In genomic region chr7:100965723-100966541, GRCh38 we compare ENCODE assay signal across 8 cellular contexts. TPM values are rescaled to one million over a fixed set of nuclear protein-coding genes. Genes with fewer than 3 reads are reported as not detected.
DNase-seq lines count a peak whose midpoint lies in the region; ATAC-seq and TF ChIP-seq lines count a peak whose summit lies in the region.

No MANE protein-coding gene starts in this region.

- peaks cover 20% of the 10 kb centered on the region for H3K4me1 ChIP-seq in CD4-positive, CD25-positive, alpha-beta regulatory T cell (ENCODE audit: control insufficient read depth, insufficient read depth, low read length, poor library complexity, severe bottlenecking)

- peaks cover 0 to 23% (median 12%) of the 10 kb centered on the region in 4 donors for H3K4me1 Mint-ChIP-seq in CD4-positive, CD25-positive, alpha-beta regulatory T cell

- no peak overlapping the region for H3K27ac Mint-ChIP-seq in CD4-positive, CD25-positive, alpha-beta regulatory T cell

- H3K9me3 Mint-ChIP-seq in CD4-positive, CD25-positive, alpha-beta regulatory T cell: no peaks in the 10 kb centered on the region

- H3K27me3 ChIP-seq in CD4-positive, CD25-positive, alpha-beta regulatory T cell (ENCODE audit: control insufficient read depth, insufficient read depth, low read length): peaks cover 8% of the 10 kb centered on the region
- peaks cover 87% of the 10 kb centered on the region for H3K27me3 ChIP-seq in WERI-Rb-1 (ENCODE audit: insufficient read depth, low read depth, severe bottlenecking)

- H3K27ac ChIP-seq in CD4-positive, CD25-positive, alpha-beta regulatory T cell (ENCODE audit: insufficient read depth, low read length, poor library complexity, severe bottlenecking): no peak overlapping the region
- no peak overlapping the region for H3K27ac ChIP-seq in WERI-Rb-1

- ATAC-seq in CD4-positive, CD25-positive, alpha-beta regulatory T cell (ENCODE audit: low read depth in 2 of 2): peak; percentile 48 to 64
- peak; percentile 62 for ATAC-seq in HG02852 (IDR thresholded peaks at IDR 0.05; ENCODE audit: unreplicated experiment)
- no peak for ATAC-seq in HG03469 (IDR thresholded peaks at IDR 0.05; ENCODE audit: unreplicated experiment)
- no peak for ATAC-seq in GM19455 (IDR thresholded peaks at IDR 0.05; ENCODE audit: unreplicated experiment)

- peak overlapping the region; percentile 61 to 89 (median 77) for H3K4me3 Mint-ChIP-seq in CD4-positive, CD25-positive, alpha-beta regulatory T cell

- DNase-seq in CD4-positive, CD25-positive, alpha-beta regulatory T cell: peak; percentile 48 to 65 (median 54)
- DNase-seq in WERI-Rb-1 (peak; percentile 80), choroid plexus epithelial cell (ENCODE audit: low read depth) (peak; percentile 62), lung microvascular endothelial cell (ENCODE audit: low read depth in 2 of 2) (peak; percentile 66 to 76)
- DNase-seq in stimulated activated CD8-positive, alpha-beta memory T cell treated with anti-CD3 and anti-CD28 coated beads, Interleukin-15, amount 100 ng/mL, for 4 hours (ENCODE audit: low read depth in 2 of 2): peak; percentile 50

- peaks cover 44% of the 10 kb centered on the region for H3K27me3 Mint-ChIP-seq in CD4-positive, CD25-positive, alpha-beta regulatory T cell

- H3K36me3 Mint-ChIP-seq in CD4-positive, CD25-positive, alpha-beta regulatory T cell: peaks cover 6% of the 10 kb centered on the region

- H3K9me3 ChIP-seq in CD4-positive, CD25-positive, alpha-beta regulatory T cell (ENCODE audit: control insufficient read depth in 2 of 2, low read length in 2 of 2): no peaks in the 10 kb centered on the region
- peaks cover 17% of the 10 kb centered on the region for H3K9me3 ChIP-seq in WERI-Rb-1 (ENCODE audit: severe bottlenecking)

- H3K4me3 ChIP-seq in CD4-positive, CD25-positive, alpha-beta regulatory T cell (ENCODE audit: low read depth, low read length): no peak overlapping the region
- peak overlapping the region; percentile 15 for H3K4me3 ChIP-seq in WERI-Rb-1 (ENCODE audit: low read depth, low read length)
- no peak overlapping the region for H3K4me3 ChIP-seq in choroid plexus epithelial cell (ENCODE audit: low read depth, low read length)

- H3K36me3 ChIP-seq in CD4-positive, CD25-positive, alpha-beta regulatory T cell (ENCODE audit: control insufficient read depth, insufficient read depth, low read length): no peaks in the 10 kb centered on the region
- H3K36me3 ChIP-seq in WERI-Rb-1: no peaks in the 10 kb centered on the region

- TF ChIP-seq CTCF in WERI-Rb-1 (IDR thresholded peaks at IDR 0.05; ENCODE audit: low read depth, low read length) (peak; percentile 98), choroid plexus epithelial cell (conservative IDR thresholded peaks at IDR 0.05; ENCODE audit: low read depth, low read length) (peak; percentile 68)

RNA-seq across cellular contexts. Expression of gene MUC12, which starts 3.4 kb away (rescaled TPM):
- total RNA-seq in CD4-positive, CD25-positive, alpha-beta regulatory T cell: not detected
- polyA plus RNA-seq in CD4-positive, CD25-positive, alpha-beta regulatory T cell: under 1 TPM in 3 of 4 donors, not detected in 1; 0.44 to 0.65 (median 0.44) TPM
- not detected in 2 replicates for total RNA-seq in lung microvascular endothelial cell

RNA-seq across cellular contexts. Expression of gene MUC3A, which starts 16.6 kb away (rescaled TPM):
- not detected for total RNA-seq in CD4-positive, CD25-positive, alpha-beta regulatory T cell
- polyA plus RNA-seq in CD4-positive, CD25-positive, alpha-beta regulatory T cell: not detected
- total RNA-seq in lung microvascular endothelial cell: not detected in 2 replicates

RNA-seq across cellular contexts. Expression of gene MUC17, which starts 53.9 kb away (rescaled TPM):
- total RNA-seq in CD4-positive, CD25-positive, alpha-beta regulatory T cell: not detected
- polyA plus RNA-seq in CD4-positive, CD25-positive, alpha-beta regulatory T cell: not detected
- not detected in 2 replicates for total RNA-seq in lung microvascular endothelial cell

Comparison
In these comparisons a context has a peak if more than half of its experiments do, and no peak if none do; other contexts are left out.
1. ATAC-seq: peak in CD4-positive, CD25-positive, alpha-beta regulatory T cell (2 of 2) and HG02852 (single experiment); none in HG03469 (single experiment) and GM19455 (single experiment).
2. Peak in every context shown above with its lines, with median percentiles within 50 percentile points of each other: DNase-seq.